24 cellular contexts compared by ENCODE assay signal in the genomic region with DNA sequence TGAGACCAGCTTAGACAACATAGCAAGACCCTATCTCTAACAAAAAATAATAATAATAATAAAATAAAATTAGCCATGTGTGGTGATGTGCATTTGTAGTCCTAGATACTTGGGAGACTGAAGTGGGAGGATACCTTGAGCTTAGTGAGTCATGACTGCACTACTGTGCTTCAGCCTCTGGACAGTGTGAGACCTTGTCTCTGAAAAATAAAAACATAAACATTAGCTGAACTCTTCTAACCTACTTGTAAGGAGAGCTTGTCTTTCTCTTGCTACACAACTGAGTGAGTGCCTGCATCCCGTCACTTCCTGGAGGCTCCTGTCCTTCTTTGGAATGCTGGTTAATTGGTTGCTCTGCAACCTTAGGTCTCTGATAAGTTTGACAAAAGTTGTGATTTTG. TPM values are rescaled to one million over a fixed set of nuclear protein-coding genes. Genes with fewer than 3 reads are reported as not detected.
"Had no signal": no experiment of that assay in that cellular context is flagged by ENCODE, and none has a peak within 500 bp of the region (broad histone marks: within the 10 kb centered on the region; RNA-seq: fewer than 3 reads in every experiment).

No MANE protein-coding gene starts in this region.

- H3K36me3 ChIP-seq: breast epithelium had no signal

- H3K27ac ChIP-seq: breast epithelium, epithelial cell of prostate, psoas muscle had no signal

- H3K4me1 ChIP-seq: breast epithelium had no signal

- H3K4me3 ChIP-seq: breast epithelium, lung, psoas muscle had no signal

- DNase-seq: activated CD4-positive, alpha-beta T cell treated with anti-CD3 and anti-CD28 coated beads for 48 hours; activated CD8-positive, alpha-beta memory T cell treated with anti-CD3 and anti-CD28 coated beads, Interleukin-2, amount 50 U/mL, for 48 hours; activated gamma-delta T cell; activated T-cell treated with anti-CD3 and anti-CD28 coated beads, Interleukin-2, amount 50 U/mL, for 72 hours; anterior cingulate cortex; cerebellar nuclear complex; dermis blood vessel endothelial cell; hypothalamus; midbrain; psoas muscle; stimulated activated CD4-positive, alpha-beta T cell treated with anti-CD3 and anti-CD28 coated beads, Interleukin-1b, Interleukin-23, amount 100 ng/mL, for 48 hours; stimulated activated naive CD8-positive, alpha-beta T cell treated with anti-CD3 and anti-CD28 coated beads, Interleukin-15, amount 100 ng/mL, for 72 hours; T-helper 2 cell had no signal

- H3K4me3 Mint-ChIP-seq: activated T-cell treated with anti-CD3 and anti-CD28 coated beads, Interleukin-2, amount 50 U/mL, for 72 hours; stimulated activated naive CD8-positive, alpha-beta T cell treated with anti-CD3 and anti-CD28 coated beads, Interleukin-15, amount 100 ng/mL, for 72 hours; type B pancreatic cell; WTC11 had no signal

- ATAC-seq: activated naive CD4-positive, alpha-beta T cell treated with anti-CD3 and anti-CD28 coated beads, Interleukin-2, amount 50 U/mL, for 72 hours; activated T-cell treated with anti-CD3 and anti-CD28 coated beads, Interleukin-2, amount 50 U/mL, for 72 hours; psoas muscle; sciatic nerve; stimulated activated naive CD8-positive, alpha-beta T cell treated with anti-CD3 and anti-CD28 coated beads, Interleukin-15, amount 100 ng/mL, for 72 hours; WTC11 had no signal

- H3K27ac Mint-ChIP-seq: activated naive CD4-positive, alpha-beta T cell treated with anti-CD3 and anti-CD28 coated beads, Interleukin-2, amount 50 U/mL, for 72 hours; activated T-cell treated with anti-CD3 and anti-CD28 coated beads, Interleukin-2, amount 50 U/mL, for 72 hours; stimulated activated naive CD8-positive, alpha-beta T cell treated with anti-CD3 and anti-CD28 coated beads, Interleukin-15, amount 100 ng/mL, for 72 hours; type B pancreatic cell; WTC11 had no signal

- H3K27me3 ChIP-seq: breast epithelium had no signal

- H3K27me3 Mint-ChIP-seq: stimulated activated naive CD8-positive, alpha-beta T cell treated with anti-CD3 and anti-CD28 coated beads, Interleukin-15, amount 100 ng/mL, for 72 hours had no signal

RNA-seq across cellular contexts. Expression of a gene that starts 24.8 kb away (rescaled TPM):
- total RNA-seq: dermis blood vessel endothelial cell, lung, myocyte, osteocyte, sciatic nerve, temporal lobe had no signal
- polyA plus RNA-seq: neural cell had no signal

RNA-seq across cellular contexts. Expression of a gene that starts 54.7 kb away (rescaled TPM):
- polyA plus RNA-seq: neural cell had no signal
